10 cellular contexts compared by ENCODE assay signal in the genomic region with DNA sequence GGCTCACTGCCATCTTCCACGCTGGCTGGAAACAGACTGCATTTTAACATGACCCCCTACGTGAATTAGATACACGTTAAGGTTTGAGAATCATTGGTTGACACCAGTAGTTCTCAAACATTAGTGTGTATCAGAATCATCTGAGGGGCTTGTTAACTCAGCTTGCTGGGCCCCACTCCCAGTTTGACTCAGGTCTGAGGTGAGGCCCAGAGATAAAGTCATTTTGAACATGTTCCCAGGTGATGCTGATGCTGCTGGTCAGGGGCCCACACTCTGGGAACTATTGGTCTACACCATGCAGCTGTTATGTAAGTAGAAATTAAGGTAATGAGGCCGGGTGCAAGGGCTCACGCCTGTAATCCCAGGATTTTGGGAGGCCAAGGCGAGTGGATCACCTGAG. TPM values are rescaled to one million over a fixed set of nuclear protein-coding genes. Genes with fewer than 3 reads are reported as not detected.
DNase-seq lines count a peak whose midpoint lies in the region; ATAC-seq and TF ChIP-seq lines count a peak whose summit lies in the region.
"Had no signal": no experiment of that assay in that cellular context is flagged by ENCODE, and none has a peak within 500 bp of the region (broad histone marks: within the 10 kb centered on the region; RNA-seq: fewer than 3 reads in every experiment).

No MANE protein-coding gene starts in this region.

- H3K9me3 ChIP-seq in CD8-positive, alpha-beta T cell (ENCODE audit: low read length), result no peaks in the 10 kb centered on the region
- H3K9me3 ChIP-seq in Karpas-422 (ENCODE audit: low read length), result no peaks in the 10 kb centered on the region

- H3K4me3 Mint-ChIP-seq in CD8-positive, alpha-beta T cell, result peak overlapping the region; percentile 56
- H3K4me3 Mint-ChIP-seq in dendritic cell treated with granulocyte-macrophage colony-stimulating factor and Interleukin-4, amounts not matched to agents 40 ng/mL and 50 ng/mL, for 4 days, result peak overlapping the region; percentile 93
- peak overlapping the region; percentile 98 for H3K4me3 Mint-ChIP-seq in osteocyte (ENCODE audit: unreplicated experiment)

- no peak for ATAC-seq in CD8-positive, alpha-beta T cell
- ATAC-seq in HG02571 (IDR thresholded peaks at IDR 0.05; ENCODE audit: unreplicated experiment) (no peak), HG02610 (IDR thresholded peaks at IDR 0.05; ENCODE audit: unreplicated experiment) (no peak), GM18517 (IDR thresholded peaks at IDR 0.05; ENCODE audit: unreplicated experiment) (no peak)

- in situ Hi-C loops in KBM-7 (cut with MboI; ENCODE audit: low pct_unique_long_range_greater_than_20kb, low sequenced_read_pairs), result no loop called here

- no peaks in the 10 kb centered on the region for H3K27me3 Mint-ChIP-seq in CD8-positive, alpha-beta T cell (ENCODE audit: low read depth)
- H3K27me3 Mint-ChIP-seq in dendritic cell treated with granulocyte-macrophage colony-stimulating factor and Interleukin-4, amounts not matched to agents 40 ng/mL and 50 ng/mL, for 4 days, result no peaks in the 10 kb centered on the region
- no peaks in the 10 kb centered on the region for H3K27me3 Mint-ChIP-seq in osteocyte (ENCODE audit: unreplicated experiment)

- intact Hi-C loops in CD8-positive, alpha-beta T cell (cut with DNase I, micrococcal nuclease), result loop anchor here (5.0 kb wide), 2 partner anchors 89 to 309 kb away; a partner anchor contains a TSS
- intact Hi-C loops in dendritic cell treated with granulocyte-macrophage colony-stimulating factor and Interleukin-4, amounts not matched to agents 40 ng/mL and 50 ng/mL, for 4 days (cut with micrococcal nuclease), result no loop called here

- H3K79me2 ChIP-seq in Karpas-422 (ENCODE audit: low read length), result peaks cover 54% of the 10 kb centered on the region

- POLR2A ChIA-PET in CD8-positive, alpha-beta T cell (lab: Charles Lee), result interaction anchor here (0.8 to 3.4 kb wide), 4 partner anchors 10 to 90 kb away, joined by 3 to 36 read pairs (median 8); a partner anchor contains a TSS

- H3K4me1 Mint-ChIP-seq in CD8-positive, alpha-beta T cell (ENCODE audit: low read depth), result peaks cover 31% of the 10 kb centered on the region
- peaks cover 47% of the 10 kb centered on the region for H3K4me1 Mint-ChIP-seq in dendritic cell treated with granulocyte-macrophage colony-stimulating factor and Interleukin-4, amounts not matched to agents 40 ng/mL and 50 ng/mL, for 4 days (ENCODE audit: low read depth)
- H3K4me1 Mint-ChIP-seq in osteocyte (ENCODE audit: unreplicated experiment), result peaks cover 27% of the 10 kb centered on the region

- peaks cover 18% of the 10 kb centered on the region for H3K36me3 ChIP-seq in CD8-positive, alpha-beta T cell (ENCODE audit: insufficient read depth, low read length)
- H3K36me3 ChIP-seq in Karpas-422 (ENCODE audit: insufficient read depth, low read length), result peaks cover 12% of the 10 kb centered on the region; the same call in 1 of the 2 replicates

- peak overlapping the region; percentile 96 for H3K4me2 ChIP-seq in Karpas-422 (ENCODE audit: low read depth, low read length, poor library complexity, severe bottlenecking)

- no peaks in the 10 kb centered on the region for H3K9me3 Mint-ChIP-seq in CD8-positive, alpha-beta T cell
- H3K9me3 Mint-ChIP-seq in dendritic cell treated with granulocyte-macrophage colony-stimulating factor and Interleukin-4, amounts not matched to agents 40 ng/mL and 50 ng/mL, for 4 days, result no peaks in the 10 kb centered on the region
- H3K9me3 Mint-ChIP-seq in osteocyte (ENCODE audit: unreplicated experiment), result no peaks in the 10 kb centered on the region

- H4K20me1 ChIP-seq in Karpas-422 (ENCODE audit: insufficient read depth, low read depth, low read length), result no peaks in the 10 kb centered on the region

- no peak for DNase-seq in CD8-positive, alpha-beta T cell
- DNase-seq in Karpas-422 (no peak), osteocyte (ENCODE audit: extremely low spot score, unreplicated experiment) (no peak), KBM-7 (no peak)
- DNase-seq: NCI-H1694 treated with DMSO at 0.1 percent for 48 hours, SHP77 treated with DMSO at 0.1 percent for 48 hours had no signal

- H3K27ac ChIP-seq in CD8-positive, alpha-beta T cell (ENCODE audit: low read depth, low read length), result no peak overlapping the region
- H3K27ac ChIP-seq in Karpas-422 (ENCODE audit: low read length), result no peak overlapping the region

- peaks cover 32% of the 10 kb centered on the region for H3K36me3 Mint-ChIP-seq in CD8-positive, alpha-beta T cell
- peaks cover 48% of the 10 kb centered on the region for H3K36me3 Mint-ChIP-seq in dendritic cell treated with granulocyte-macrophage colony-stimulating factor and Interleukin-4, amounts not matched to agents 40 ng/mL and 50 ng/mL, for 4 days (ENCODE audit: low read depth)
- H3K36me3 Mint-ChIP-seq in osteocyte (ENCODE audit: unreplicated experiment), result peaks cover 14% of the 10 kb centered on the region

- H3K27ac Mint-ChIP-seq in CD8-positive, alpha-beta T cell, result peak overlapping the region; percentile 62
- peak overlapping the region; percentile 95 for H3K27ac Mint-ChIP-seq in dendritic cell treated with granulocyte-macrophage colony-stimulating factor and Interleukin-4, amounts not matched to agents 40 ng/mL and 50 ng/mL, for 4 days
- peak overlapping the region; percentile 95 for H3K27ac Mint-ChIP-seq in osteocyte (ENCODE audit: unreplicated experiment)

- no peak for TF ChIP-seq CTCF in CD8-positive, alpha-beta T cell (IDR thresholded peaks at IDR 0.05)
- no peak for TF ChIP-seq CTCF in osteocyte (IDR thresholded peaks at IDR 0.05)

- no peak overlapping the region for H3K4me3 ChIP-seq in CD8-positive, alpha-beta T cell (ENCODE audit: low read depth, low read length)
- H3K4me3 ChIP-seq in Karpas-422 (ENCODE audit: low read length), result peak overlapping the region; percentile 92

- no peak overlapping the region for H2AFZ ChIP-seq in Karpas-422 (ENCODE audit: low read length)

- no peaks in the 10 kb centered on the region for H3K27me3 ChIP-seq in CD8-positive, alpha-beta T cell (ENCODE audit: insufficient read depth, low read length)
- H3K27me3 ChIP-seq in Karpas-422 (ENCODE audit: low read length), result no peaks in the 10 kb centered on the region

- CTCF ChIA-PET in CD8-positive, alpha-beta T cell (lab: Charles Lee), result interaction anchor here (2.0 to 2.7 kb wide), 4 partner anchors 10 to 27 kb away, joined by 5 to 10 read pairs (median 10); no protein-coding TSS in a partner anchor

- H3K9me2 ChIP-seq in Karpas-422 (replicated peaks; ENCODE audit: insufficient read depth, low read length), result no peaks in the 10 kb centered on the region

- peak overlapping the region; percentile 92 for H3K9ac ChIP-seq in Karpas-422 (ENCODE audit: low read length)

- peaks cover 9% of the 10 kb centered on the region for H3K4me1 ChIP-seq in CD8-positive, alpha-beta T cell (ENCODE audit: insufficient read depth, low read length)
- H3K4me1 ChIP-seq in Karpas-422 (ENCODE audit: low read length), result peaks cover 53% of the 10 kb centered on the region

RNA-seq across cellular contexts. Expression of a gene that starts 1.3 kb away (rescaled TPM):
- total RNA-seq in CD8-positive, alpha-beta T cell, result 10 to 100 TPM; 20.9 to 21.4 TPM
- 19.4 and 19.5 TPM in 2 replicates for total RNA-seq in Karpas-422 (2014; rRNA removed; shearing (Covaris generic); ENCODE audit: low replicate concordance)
- 46.5 and 48.2 TPM in 2 replicates for total RNA-seq in osteocyte

RNA-seq across cellular contexts. Expression of a gene that starts 10.6 kb away (rescaled TPM):
- total RNA-seq in CD8-positive, alpha-beta T cell, result 10 to 100 TPM; 13.4 to 16.9 TPM
- total RNA-seq in Karpas-422 (2014; rRNA removed; shearing (Covaris generic); ENCODE audit: low replicate concordance), result 27.0 and 44.6 TPM in 2 replicates
- 42.0 and 45.0 TPM in 2 replicates for total RNA-seq in osteocyte

RNA-seq across cellular contexts. Expression of a gene that starts 53.9 kb away (rescaled TPM):
- 1 to 10 TPM; 1.8 to 2.0 TPM for total RNA-seq in CD8-positive, alpha-beta T cell
- total RNA-seq in Karpas-422 (2014; rRNA removed; shearing (Covaris generic); ENCODE audit: low replicate concordance), result 11.8 and 15.0 TPM in 2 replicates
- 5.0 and 7.1 TPM in 2 replicates for total RNA-seq in osteocyte
